Comparison of ENCODE assay signal across 10 cellular contexts in genomic region chr1:237672748-237673147, GRCh38.
DNase-seq lines count a peak whose midpoint lies in the region; ATAC-seq and TF ChIP-seq lines count a peak whose summit lies in the region.
"Had no signal": no experiment of that assay in that cellular context is flagged by ENCODE, and none has a peak within 500 bp of the region (broad histone marks: within the 10 kb centered on the region; RNA-seq: fewer than 3 reads in every experiment).

No MANE protein-coding gene starts in this region.

- DNase-seq in NCI-H1436 (lab: John Stamatoyannopoulos, UW) (peak; percentile 29), NCI-H1436 treated with DMSO at 0.1 percent for 48 hours (lab: John Stamatoyannopoulos, UW) (no peak), HCT116 (ENCODE audit: low read depth, low spot score) (no peak), RWPE2 (ENCODE audit: low spot score) (no peak), left colon (no peak), GM19238 (ENCODE audit: insufficient read length, low spot score) (no peak), HEK293T (ENCODE audit: extremely low spot score) (no peak), suprapubic skin (ENCODE audit: low spot score in 2 of 2) (no peak)
- DNase-seq: activated CD4-positive, alpha-beta T cell treated with anti-CD3 and anti-CD28 coated beads for 4 hours; amniotic stem cell had no signal

- POLR2A ChIA-PET in HCT116 (lab: Charles Lee), result interaction anchor here (0.6 kb wide), 1 partner anchor 919 kb away, joined by 4 read pairs; no protein-coding TSS in a partner anchor
- POLR2A ChIA-PET in HEK293T (lab: Yijun Ruan, JAX), result no interaction called here

- H3K9me2 ChIP-seq in HCT116 (ENCODE audit: insufficient read depth), result no peaks in the 10 kb centered on the region

- no peak for ATAC-seq in HCT116
- peak; percentile 61; the same call in 2 of the 3 replicates for ATAC-seq in RWPE2 (ENCODE audit: low read depth)
- peak; percentile 56 for ATAC-seq in left colon

- no peak overlapping the region for H3K4me3 ChIP-seq in HCT116 (replicated peaks in 1 of 2; ENCODE audit: low read depth in 1 of 2, low read length in 2 of 2)
- H3K4me3 ChIP-seq in RWPE2 (ENCODE audit: severe bottlenecking), result no peak overlapping the region
- H3K4me3 ChIP-seq in suprapubic skin, result no peak overlapping the region

- intact Hi-C loops in HCT116 (cut with micrococcal nuclease), result loop anchor here (10.0 kb wide), 1 partner anchor 62 kb away; no protein-coding TSS in a partner anchor
- intact Hi-C loops in left colon (cut with DNase I, micrococcal nuclease), result no loop called here

- RAD21 ChIA-PET in HCT116 (lab: Charles Lee; ENCODE audit: low non-redundant PET in 1 of 2, low total read pairs in 2 of 2, uncharacterized antibody in 2 of 2, unreplicated experiment in 2 of 2), result no interaction called here

- peak; percentile 8; the same call in 1 of the 2 replicates for TF ChIP-seq RAD21 in HCT116 (IDR thresholded peaks at IDR 0.05; ENCODE audit: low read depth)

- H3K9me3 ChIP-seq in HCT116 (ENCODE audit: control insufficient read depth in 1 of 2, insufficient read depth in 1 of 2, low read depth in 1 of 2, low read length in 2 of 2) (peaks cover 0 to 30% of the 10 kb centered on the region in 2 experiments; a peak in 2 of 4 replicates), RWPE2 (ENCODE audit: severe bottlenecking) (no peaks in the 10 kb centered on the region), suprapubic skin (no peaks in the 10 kb centered on the region)

- TF ChIP-seq CTCF in HCT116 (IDR thresholded peaks at IDR 0.05 in 2 of 3, conservative IDR thresholded peaks at IDR 0.05 in 1 of 3; ENCODE audit: borderline replicate concordance in 1 of 3, insufficient read depth in 1 of 3, low read depth in 2 of 3, low read length in 2 of 3) (no peak; a peak in 1 of 6 replicates), RWPE2 (IDR thresholded peaks at IDR 0.05; ENCODE audit: poor library complexity, severe bottlenecking) (peak; percentile 38), suprapubic skin (IDR thresholded peaks at IDR 0.05) (no peak)

- no peak overlapping the region for H2AFZ ChIP-seq in HCT116 (ENCODE audit: low read depth, low read length, poor library complexity, severe bottlenecking)

- TF ChIP-seq POLR2A in HCT116 (IDR thresholded peaks at IDR 0.05; ENCODE audit: borderline replicate concordance, extremely low read depth, insufficient read depth, insufficient read length) (no peak), suprapubic skin (IDR thresholded peaks at IDR 0.05) (no peak)

- H3K9ac ChIP-seq in HCT116 (ENCODE audit: low read length), result no peak overlapping the region

- H3K79me2 ChIP-seq in HCT116 (ENCODE audit: insufficient read depth, low read length), result no peaks in the 10 kb centered on the region

- H3K27me3 ChIP-seq in HCT116 (ENCODE audit: insufficient read depth, low read length), result no peaks in the 10 kb centered on the region
- H3K27me3 ChIP-seq in RWPE2 (ENCODE audit: insufficient read depth, poor library complexity, severe bottlenecking), result no peaks in the 10 kb centered on the region
- H3K27me3 ChIP-seq in suprapubic skin, result no peaks in the 10 kb centered on the region

- CTCF ChIA-PET in HCT116 (lab: Charles Lee) (no interaction called here), HEK293T (lab: Yijun Ruan, JAX) (interaction anchor here (0.6 to 1.8 kb wide), 4 partner anchors 13 to 884 kb away, joined by 3 to 6 read pairs (median 3); no protein-coding TSS in a partner anchor)

- no peak overlapping the region for H3K4me2 ChIP-seq in HCT116 (ENCODE audit: low read length)

- H3K36me3 ChIP-seq in HCT116 (ENCODE audit: control insufficient read depth in 1 of 2, insufficient read depth in 2 of 2, low read length in 2 of 2) (no peaks in the 10 kb centered on the region), RWPE2 (ENCODE audit: low read depth) (no peaks in the 10 kb centered on the region), suprapubic skin (no peaks in the 10 kb centered on the region)

- 78% methylated on average over 2 of the region's 2 CpGs for WGBS in suprapubic skin

- H4K20me1 ChIP-seq in HCT116 (ENCODE audit: insufficient read depth), result no peaks in the 10 kb centered on the region

- TF ChIP-seq EP300 in suprapubic skin (IDR thresholded peaks at IDR 0.05), result no peak

- H3K4me1 ChIP-seq in HCT116 (ENCODE audit: control insufficient read depth in 1 of 2, insufficient read depth in 2 of 2, low read length in 2 of 2) (no peaks in the 10 kb centered on the region), RWPE2 (ENCODE audit: insufficient read depth, poor library complexity, severe bottlenecking) (no peaks in the 10 kb centered on the region), suprapubic skin (no peaks in the 10 kb centered on the region)

- no TSS peak for BruUV-seq in HCT116 (replicated peaks; lab: Mats Ljungman, UMichigan)

- H3K27ac ChIP-seq in HCT116 (ENCODE audit: low read depth, low read length) (no peak overlapping the region), RWPE2 (ENCODE audit: poor library complexity, severe bottlenecking) (no peak overlapping the region), suprapubic skin (no peak overlapping the region)

TF ChIP-seq in HCT116, 20 proteins besides CTCF, POLR2A, EP300 and RAD21:
- TF ChIP-seq SRF (IDR thresholded peaks at IDR 0.05; ENCODE audit: low read depth) (no peak), SP1 (IDR thresholded peaks at IDR 0.05; ENCODE audit: low read depth) (no peak), CBX3 (IDR thresholded peaks at IDR 0.05; ENCODE audit: low read depth) (no peak), EGR1 (IDR thresholded peaks at IDR 0.05; ENCODE audit: low read depth) (no peak), EZH2phosphoT487 (IDR thresholded peaks at IDR 0.05; ENCODE audit: borderline replicate concordance) (no peak), ZNF274 (IDR thresholded peaks at IDR 0.05; ENCODE audit: low read depth, low read length) (no peak)
- TF ChIP-seq, protein P1, sequence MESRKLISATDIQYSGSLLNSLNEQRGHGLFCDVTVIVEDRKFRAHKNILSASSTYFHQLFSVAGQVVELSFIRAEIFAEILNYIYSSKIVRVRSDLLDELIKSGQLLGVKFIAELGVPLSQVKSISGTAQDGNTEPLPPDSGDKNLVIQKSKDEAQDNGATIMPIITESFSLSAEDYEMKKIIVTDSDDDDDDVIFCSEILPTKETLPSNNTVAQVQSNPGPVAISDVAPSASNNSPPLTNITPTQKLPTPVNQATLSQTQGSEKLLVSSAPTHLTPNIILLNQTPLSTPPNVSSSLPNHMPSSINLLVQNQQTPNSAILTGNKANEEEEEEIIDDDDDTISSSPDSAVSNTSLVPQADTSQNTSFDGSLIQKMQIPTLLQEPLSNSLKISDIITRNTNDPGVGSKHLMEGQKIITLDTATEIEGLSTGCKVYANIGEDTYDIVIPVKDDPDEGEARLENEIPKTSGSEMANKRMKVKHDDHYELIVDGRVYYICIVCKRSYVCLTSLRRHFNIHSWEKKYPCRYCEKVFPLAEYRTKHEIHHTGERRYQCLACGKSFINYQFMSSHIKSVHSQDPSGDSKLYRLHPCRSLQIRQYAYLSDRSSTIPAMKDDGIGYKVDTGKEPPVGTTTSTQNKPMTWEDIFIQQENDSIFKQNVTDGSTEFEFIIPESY (IDR thresholded peaks at IDR 0.05; ENCODE audit: extremely low read depth, insufficient replicate concordance, low read length), result no peak

TF ChIP-seq in HEK293T, 16 proteins besides CTCF, POLR2A, EP300 and RAD21:
- TF ChIP-seq BHLHE40 (IDR thresholded peaks at IDR 0.05; ENCODE audit: borderline replicate concordance) (no peak), SUZ12 (IDR thresholded peaks at IDR 0.05) (no peak), FOXA1 (IDR thresholded peaks at IDR 0.05) (no peak)
